Comparison of ENCODE assay signal across 18 cellular contexts in genomic region chr3:127774647-127775046, GRCh38. TPM values are rescaled to one million over a fixed set of nuclear protein-coding genes. Genes with fewer than 3 reads are reported as not detected.
DNase-seq lines count a peak whose midpoint lies in the region; ATAC-seq and TF ChIP-seq lines count a peak whose summit lies in the region.
"Had no signal": no experiment of that assay in that cellular context is flagged by ENCODE, and none has a peak within 500 bp of the region (broad histone marks: within the 10 kb centered on the region; RNA-seq: fewer than 3 reads in every experiment).

No MANE protein-coding gene starts in this region.

- H3K9me3 Mint-ChIP-seq in brain, result peaks cover 9 to 18% (median 15%) of the 10 kb centered on the region in 5 experiments
- H3K9me3 Mint-ChIP-seq in activated T-cell treated with anti-CD3 and anti-CD28 coated beads, Interleukin-2, amount 50 U/mL, for 72 hours, result peaks cover 0 to 6% of the 10 kb centered on the region in 2 donors
- peaks cover 12% of the 10 kb centered on the region for H3K9me3 Mint-ChIP-seq in nephron progenitor cell
- H3K9me3 Mint-ChIP-seq: CD8-positive, alpha-beta memory T cell had no signal

- TF ChIP-seq CTCF in left ventricle myocardium inferior (IDR thresholded peaks at IDR 0.05; ENCODE audit: borderline replicate concordance) (no peak), brain (conservative IDR thresholded peaks at IDR 0.05) (no peak), left lung (IDR thresholded peaks at IDR 0.05) (no peak), testis (IDR thresholded peaks at IDR 0.05) (no peak), nephron progenitor cell (IDR thresholded peaks at IDR 0.05) (no peak)

- ATAC-seq in left cardiac atrium (no peak), left lung (no peak)
- no peak for ATAC-seq in activated T-cell treated with anti-CD3 and anti-CD28 coated beads, Interleukin-2, amount 50 U/mL, for 72 hours (replicated peaks in 1 of 2)
- ATAC-seq: activated CD8-positive, alpha-beta memory T cell treated with anti-CD3 and anti-CD28 coated beads, Interleukin-2, amount 10 ng/mL, durations not matched to agents 7 days and 5 days; left lobe of liver had no signal

- 84 to 85% methylated on average over 6 of the region's 6 CpGs for WGBS in testis, 2 donors

- H3K4me3 Mint-ChIP-seq in brain (peak overlapping the region in 1 of 5 experiments; percentile 3), nephron progenitor cell (no peak overlapping the region)
- no peak overlapping the region for H3K4me3 Mint-ChIP-seq in activated T-cell treated with anti-CD3 and anti-CD28 coated beads, Interleukin-2, amount 50 U/mL, for 72 hours
- H3K4me3 Mint-ChIP-seq: activated CD8-positive, alpha-beta memory T cell treated with anti-CD3 and anti-CD28 coated beads, Interleukin-2, amount 10 ng/mL, durations not matched to agents 7 days and 5 days; CD8-positive, alpha-beta memory T cell; T-helper 2 cell treated with Interferon-gamma antibody and Interleukin-4, amounts not matched to agents 5 μg/mL and 100 μg/mL, for 36 hours had no signal

- intact Hi-C loops in left ventricle myocardium inferior (cut with micrococcal nuclease), result no loop called here
- intact Hi-C loops in left cardiac atrium (cut with DNase I), result no loop called here
- intact Hi-C loops in posterior vena cava (cut with DNase I), result no loop called here
- intact Hi-C loops in left lung (cut with DNase I), result no loop called here
- intact Hi-C loops in testis (cut with DNase I; ENCODE audit: low total_unique reads), result no loop called here

- no peak overlapping the region for H3K4me3 ChIP-seq in left ventricle myocardium inferior
- no peak overlapping the region for H3K4me3 ChIP-seq in left lung
- H3K4me3 ChIP-seq in testis, result no peak overlapping the region
- H3K4me3 ChIP-seq: colonic mucosa had no signal

- H3K36me3 ChIP-seq in left ventricle myocardium inferior (peaks cover 12% of the 10 kb centered on the region), left lung (no peaks in the 10 kb centered on the region), testis (ENCODE audit: low read depth, missing control alignments) (no peaks in the 10 kb centered on the region)
- H3K36me3 ChIP-seq: colonic mucosa had no signal

- H3K27me3 ChIP-seq in left ventricle myocardium inferior (ENCODE audit: low read depth), result no peaks in the 10 kb centered on the region
- H3K27me3 ChIP-seq in left lung, result no peaks in the 10 kb centered on the region
- no peaks in the 10 kb centered on the region for H3K27me3 ChIP-seq in testis
- H3K27me3 ChIP-seq: colonic mucosa had no signal

- H3K36me3 Mint-ChIP-seq in brain, result peaks cover 5% of the 10 kb centered on the region
- no peaks in the 10 kb centered on the region for H3K36me3 Mint-ChIP-seq in activated T-cell treated with anti-CD3 and anti-CD28 coated beads, Interleukin-2, amount 50 U/mL, for 72 hours (ENCODE audit: insufficient read depth in 2 of 2)
- H3K36me3 Mint-ChIP-seq in nephron progenitor cell (ENCODE audit: low read depth), result no peaks in the 10 kb centered on the region
- H3K36me3 Mint-ChIP-seq: CD8-positive, alpha-beta memory T cell had no signal

- H3K27me3 Mint-ChIP-seq in brain, result no peaks in the 10 kb centered on the region
- H3K27me3 Mint-ChIP-seq in activated T-cell treated with anti-CD3 and anti-CD28 coated beads, Interleukin-2, amount 50 U/mL, for 72 hours (ENCODE audit: low read depth), result peaks cover 9% of the 10 kb centered on the region
- peaks cover 7% of the 10 kb centered on the region for H3K27me3 Mint-ChIP-seq in nephron progenitor cell (ENCODE audit: low read depth, poor library complexity)
- H3K27me3 Mint-ChIP-seq: activated CD8-positive, alpha-beta memory T cell treated with anti-CD3 and anti-CD28 coated beads, Interleukin-2, amount 10 ng/mL, durations not matched to agents 7 days and 5 days had no signal

- H3K27ac ChIP-seq in left ventricle myocardium inferior (replicated peaks), result peak overlapping the region; percentile 77
- H3K27ac ChIP-seq in left lung, result no peak overlapping the region
- H3K27ac ChIP-seq in testis, result no peak overlapping the region
- H3K27ac ChIP-seq: parathyroid adenoma had no signal

- H3K9me3 ChIP-seq in left ventricle myocardium inferior (replicated peaks), result peaks cover 6% of the 10 kb centered on the region
- no peaks in the 10 kb centered on the region for H3K9me3 ChIP-seq in left lung
- H3K9me3 ChIP-seq in testis, result no peaks in the 10 kb centered on the region
- H3K9me3 ChIP-seq: colonic mucosa had no signal

- H3K27ac Mint-ChIP-seq in brain (peak overlapping the region in 3 of 5 experiments; percentile 4 to 78 (median 31)), nephron progenitor cell (no peak overlapping the region)
- H3K27ac Mint-ChIP-seq in activated T-cell treated with anti-CD3 and anti-CD28 coated beads, Interleukin-2, amount 50 U/mL, for 72 hours, result no peak overlapping the region
- H3K27ac Mint-ChIP-seq: activated CD8-positive, alpha-beta memory T cell treated with anti-CD3 and anti-CD28 coated beads, Interleukin-2, amount 10 ng/mL, durations not matched to agents 7 days and 5 days; T-helper 2 cell treated with Interferon-gamma antibody and Interleukin-4, amounts not matched to agents 5 μg/mL and 100 μg/mL, for 36 hours had no signal

- H3K4me1 Mint-ChIP-seq in brain, result peaks cover 34% of the 10 kb centered on the region
- peaks cover 20% of the 10 kb centered on the region for H3K4me1 Mint-ChIP-seq in activated T-cell treated with anti-CD3 and anti-CD28 coated beads, Interleukin-2, amount 50 U/mL, for 72 hours (ENCODE audit: low read depth)
- H3K4me1 Mint-ChIP-seq in nephron progenitor cell, result peaks cover 23% of the 10 kb centered on the region

- H3K4me1 ChIP-seq in left ventricle myocardium inferior (peaks cover 89% of the 10 kb centered on the region), left lung (peaks cover 13 to 87% of the 10 kb centered on the region in 2 donors), testis (peaks cover 11% of the 10 kb centered on the region)
- H3K4me1 ChIP-seq: colonic mucosa, parathyroid adenoma had no signal

- DNase-seq in left ventricle myocardium inferior, result no peak
- DNase-seq in left cardiac atrium, result no peak
- peak; percentile 23 for DNase-seq in posterior vena cava (ENCODE audit: low spot score)
- DNase-seq in left lung, result no peak
- DNase-seq in testis, result no peak
- no peak for DNase-seq in activated T-cell treated with anti-CD3 and anti-CD28 coated beads, Interleukin-2, amount 50 U/mL, for 72 hours
- no peak for DNase-seq in nephron progenitor cell
- DNase-seq: activated CD4-positive, CD25-positive, alpha-beta regulatory T cell treated with anti-CD3 and anti-CD28 coated beads, Interleukin-2, amount 50 U/mL, for 72 hours; activated CD8-positive, alpha-beta memory T cell treated with anti-CD3 and anti-CD28 coated beads, Interleukin-2, amount 10 ng/mL, durations not matched to agents 7 days and 5 days; activated effector memory CD4-positive, alpha-beta T cell treated with anti-CD3 and anti-CD28 coated beads, Interleukin-2, amount 50 U/mL, for 16 hours; colonic mucosa; NCI-H1694; SHP77 treated with DMSO at 0.1 percent for 48 hours had no signal

- no peak for TF ChIP-seq POLR2A in testis (IDR thresholded peaks at IDR 0.05)

RNA-seq across cellular contexts. Expression of gene MGLL, which starts 47.7 kb away (rescaled TPM):
- 67.0 TPM for total RNA-seq in left ventricle myocardium inferior
- 100 to 1,000 TPM in 1 of 2 donors, 10 to 100 TPM in 1; 95.4 to 122 TPM for total RNA-seq in left cardiac atrium
- 58.2 TPM for polyA plus RNA-seq in brain (ENCODE audit: insufficient read depth, low read depth, low replicate concordance)
- total RNA-seq in posterior vena cava, result 100 to 1,000 TPM; 107 to 216 TPM
- 100 to 1,000 TPM; 214 to 318 TPM for total RNA-seq in left lung
- total RNA-seq in testis, result 10 to 100 TPM; 18.3 to 19.2 TPM
- polyA plus RNA-seq in testis (ENCODE audit: insufficient read depth, low read depth, low replicate concordance), result 26.0 TPM
- total RNA-seq in activated T-cell treated with anti-CD3 and anti-CD28 coated beads, Interleukin-2, amount 50 U/mL, for 72 hours, result 1 to 10 TPM; 1.7 to 2.3 TPM

Comparison
In these comparisons a context has a peak if more than half of its experiments do, and no peak if none do; other contexts are left out.
1. H3K27ac Mint-ChIP-seq: peak in brain (3 of 5); none in activated T-cell treated with anti-CD3 and anti-CD28 coated beads, Interleukin-2, amount 50 U/mL, for 72 hours (single experiment) and nephron progenitor cell (single experiment).
2. RNA of gene MGLL, which starts 47.7 kb away (total RNA-seq): 214 to 318 TPM in left lung, 107 to 216 TPM in posterior vena cava, 95.4 to 122 TPM in left cardiac atrium, 67.0 TPM in left ventricle myocardium inferior (single experiment) and 18.3 to 19.2 TPM in testis; 1.7 to 2.3 TPM in activated T-cell treated with anti-CD3 and anti-CD28 coated beads, Interleukin-2, amount 50 U/mL, for 72 hours; every median in the first group is over 4 times any median in the second.